In the genomic region with DNA sequence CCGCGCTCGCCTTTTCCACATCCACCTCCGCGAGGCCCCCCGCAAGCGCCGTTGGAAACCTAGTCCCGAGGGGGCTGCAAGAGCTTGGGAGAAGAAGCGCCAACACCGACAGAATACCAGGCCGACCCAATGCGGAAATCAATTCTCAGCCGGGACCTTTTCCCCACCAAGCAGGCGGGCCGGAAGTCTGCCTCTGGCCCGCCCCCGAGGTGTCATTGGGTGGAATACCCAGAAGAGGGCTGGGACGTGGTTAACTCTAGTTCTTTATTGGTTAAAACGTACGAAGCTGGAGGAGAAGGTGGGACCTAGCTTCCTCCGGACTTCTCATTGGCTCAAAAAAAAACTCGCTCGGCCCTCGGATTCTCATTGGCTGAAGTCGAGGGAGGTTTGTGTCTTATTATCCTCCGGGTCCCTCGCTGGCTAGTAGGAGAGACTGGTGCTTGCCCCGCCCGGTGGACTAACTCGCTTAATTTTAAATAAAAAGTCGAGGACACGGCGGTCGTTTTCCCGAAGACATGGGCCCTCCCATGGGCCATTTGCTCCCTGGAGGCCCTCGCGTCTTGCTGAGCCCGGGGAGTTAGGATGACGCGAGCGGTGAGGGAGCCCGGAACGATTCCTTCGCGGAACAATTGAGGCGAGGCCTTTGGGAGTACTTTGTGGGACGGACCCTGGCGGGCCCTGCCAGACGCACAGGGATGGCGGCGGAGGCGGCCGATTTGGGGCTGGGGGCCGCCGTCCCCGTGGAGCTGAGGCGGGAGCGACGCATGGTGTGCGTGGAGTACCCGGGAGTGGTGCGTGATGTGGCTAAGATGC, we compare ENCODE assay signal across 8 cellular contexts. TPM values are rescaled to one million over a fixed set of nuclear protein-coding genes. Genes with fewer than 3 reads are reported as not detected.
DNase-seq lines count a peak whose midpoint lies in the region; ATAC-seq and TF ChIP-seq lines count a peak whose summit lies in the region.

A gene with protein sequence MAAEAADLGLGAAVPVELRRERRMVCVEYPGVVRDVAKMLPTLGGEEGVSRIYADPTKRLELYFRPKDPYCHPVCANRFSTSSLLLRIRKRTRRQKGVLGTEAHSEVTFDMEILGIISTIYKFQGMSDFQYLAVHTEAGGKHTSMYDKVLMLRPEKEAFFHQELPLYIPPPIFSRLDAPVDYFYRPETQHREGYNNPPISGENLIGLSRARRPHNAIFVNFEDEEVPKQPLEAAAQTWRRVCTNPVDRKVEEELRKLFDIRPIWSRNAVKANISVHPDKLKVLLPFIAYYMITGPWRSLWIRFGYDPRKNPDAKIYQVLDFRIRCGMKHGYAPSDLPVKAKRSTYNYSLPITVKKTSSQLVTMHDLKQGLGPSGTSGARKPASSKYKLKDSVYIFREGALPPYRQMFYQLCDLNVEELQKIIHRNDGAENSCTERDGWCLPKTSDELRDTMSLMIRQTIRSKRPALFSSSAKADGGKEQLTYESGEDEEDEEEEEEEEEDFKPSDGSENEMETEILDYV (plus strand): TSS at position 681 of the 813 bp plus-strand sequence. CDS start 15 bp downstream, at position 696.

- peaks cover 58% of the 10 kb centered on the region for H3K79me2 ChIP-seq in OCI-LY3 (ENCODE audit: low read length)

- H3K4me1 Mint-ChIP-seq in endothelial cell (ENCODE audit: unreplicated experiment) (peaks cover 33% of the 10 kb centered on the region), mesothelial cell of epicardium (peaks cover 25% of the 10 kb centered on the region)

- peaks cover 20% of the 10 kb centered on the region for H3K4me1 ChIP-seq in OCI-LY3 (ENCODE audit: low read length)

- peaks cover 5% of the 10 kb centered on the region for H3K27me3 Mint-ChIP-seq in endothelial cell (ENCODE audit: unreplicated experiment)
- peaks cover 12% of the 10 kb centered on the region for H3K27me3 Mint-ChIP-seq in mesothelial cell of epicardium (ENCODE audit: low read depth)

- DNase-seq in D341Med (ENCODE audit: low spot score) (peak; percentile 94), HuH-7 (ENCODE audit: low spot score) (peak; percentile 100), endothelial cell (ENCODE audit: low spot score) (peak; percentile 85), mesothelial cell of epicardium (ENCODE audit: low spot score in 2 of 2, unreplicated experiment in 2 of 2) (peak; percentile 85 to 89)
- peak; percentile 90 for DNase-seq in activated CD8-positive, alpha-beta memory T cell treated with anti-CD3 and anti-CD28 coated beads, Interleukin-2, amount 50 U/mL, for 48 hours
- DNase-seq in stimulated activated CD8-positive, alpha-beta memory T cell treated with anti-CD3 and anti-CD28 coated beads, Interleukin-15, amount 100 ng/mL, for 48 hours (ENCODE audit: low read depth in 2 of 2) = peak; percentile 82 to 84

- no peaks in the 10 kb centered on the region for H3K27me3 ChIP-seq in OCI-LY3 (ENCODE audit: low read depth, low read length)

- H3K27ac ChIP-seq in OCI-LY3 (ENCODE audit: low read length) = peak within 1 kb of the TSS; percentile 58

- TF ChIP-seq CTCF in OCI-LY3 (IDR thresholded peaks at IDR 0.05; ENCODE audit: low read depth, low read length) (no peak), endothelial cell (IDR thresholded peaks at IDR 0.05; ENCODE audit: unreplicated experiment) (no peak), mesothelial cell of epicardium (IDR thresholded peaks at IDR 0.05; ENCODE audit: unreplicated experiment) (no peak)

- H3K27ac Mint-ChIP-seq in endothelial cell (ENCODE audit: unreplicated experiment) (peak within 1 kb of the TSS; percentile 96), mesothelial cell of epicardium (peak within 1 kb of the TSS; percentile 99)

- 0 out of 2 replicates have a peak, but pooled peaks cover 6% of the 10 kb centered on the region for H3K9me3 ChIP-seq in OCI-LY3 (ENCODE audit: insufficient read depth, low read length)

- peak; percentile 95 for ATAC-seq in GM21515 (IDR thresholded peaks at IDR 0.05; ENCODE audit: unreplicated experiment)

- H3K36me3 Mint-ChIP-seq in endothelial cell (ENCODE audit: low read depth, unreplicated experiment) (peaks cover 17% of the 10 kb centered on the region), mesothelial cell of epicardium (peaks cover 14% of the 10 kb centered on the region)

- H2AFZ ChIP-seq in OCI-LY3 (ENCODE audit: low read depth, low read length) = peak within 1 kb of the TSS; percentile 88

- H3K4me3 ChIP-seq in OCI-LY3 (ENCODE audit: low read length) = peak within 1 kb of the TSS; percentile 92

- H3K9me3 Mint-ChIP-seq in endothelial cell (ENCODE audit: unreplicated experiment) (no peaks in the 10 kb centered on the region), mesothelial cell of epicardium (no peaks in the 10 kb centered on the region)

- peak within 1 kb of the TSS; percentile 84 for H3K9ac ChIP-seq in OCI-LY3 (ENCODE audit: low read length)

- peaks cover 21% of the 10 kb centered on the region for H4K20me1 ChIP-seq in OCI-LY3 (ENCODE audit: insufficient read depth, low read length)

- peak within 1 kb of the TSS; percentile 89 for H3K4me2 ChIP-seq in OCI-LY3 (ENCODE audit: low read length)

- H3K36me3 ChIP-seq in OCI-LY3 (replicated peaks; ENCODE audit: low read depth, low read length) = peaks cover 25% of the 10 kb centered on the region

- peak within 1 kb of the TSS; percentile 98 for H3K4me3 Mint-ChIP-seq in endothelial cell (ENCODE audit: unreplicated experiment)
- peak within 1 kb of the TSS; percentile 98 for H3K4me3 Mint-ChIP-seq in mesothelial cell of epicardium

RNA-seq across cellular contexts. Expression of the gene that starts here (rescaled TPM):
- total RNA-seq in endothelial cell (ENCODE audit: unreplicated experiment) (71.7 TPM), mesothelial cell of epicardium (80.0 to 85.3 TPM (median 80.2 TPM) in 3 replicates)

Comparison
In these comparisons a context has a peak if more than half of its experiments do, and no peak if none do; other contexts are left out.
1. Peak in every context shown above with its lines: DNase-seq, ATAC-seq, H3K4me3 ChIP-seq and H3K27ac ChIP-seq.